ENCODE assay signal across 8 cellular contexts in genomic region chr2:30239308-30240161, GRCh38. TPM values are rescaled to one million over a fixed set of nuclear protein-coding genes. Genes with fewer than 3 reads are reported as not detected.
DNase-seq lines count a peak whose midpoint lies in the region; ATAC-seq and TF ChIP-seq lines count a peak whose summit lies in the region.

No MANE protein-coding gene starts in this region.

- peak; percentile 54 for DNase-seq in ELR (ENCODE audit: low read depth)
- DNase-seq in Kasumi-1 (lab: John Stamatoyannopoulos, UW), result peak; percentile 69 to 75
- peak; percentile 54 to 71 for DNase-seq in activated CD4-positive, alpha-beta T cell treated with anti-CD3 and anti-CD28 coated beads for 24 hours (ENCODE audit: low read depth in 2 of 2)
- peak; percentile 50 to 56 for DNase-seq in dermis microvascular lymphatic vessel endothelial cell (ENCODE audit: low read depth in 2 of 2)
- peak; percentile 56 for DNase-seq in lung (ENCODE audit: low spot score)
- DNase-seq in stimulated activated CD8-positive, alpha-beta memory T cell treated with anti-CD3 and anti-CD28 coated beads, Interleukin-4, amount 100 ng/mL, for 48 hours, result peak; percentile 86
- DNase-seq in DMS114 treated with DMSO at 0.1 percent for 48 hours (lab: John Stamatoyannopoulos, UW; ENCODE audit: unreplicated experiment), result no peak

- peak overlapping the region; percentile 40 to 63 for H3K27ac ChIP-seq in lung (ENCODE audit: low read depth in 1 of 2, low read length in 1 of 2)

- peaks cover 0 to 13% of the 10 kb centered on the region in 2 donors for H3K36me3 ChIP-seq in lung (ENCODE audit: control insufficient read depth in 2 of 2, insufficient read depth in 2 of 2, low read length in 2 of 2)

- H3K4me1 ChIP-seq in lung (ENCODE audit: control insufficient read depth in 2 of 2, insufficient read depth in 2 of 2, low read length in 2 of 2), result peaks cover 17 to 25% of the 10 kb centered on the region in 2 donors

- peak; percentile 79 for TF ChIP-seq CTCF in lung (IDR thresholded peaks at IDR 0.05; ENCODE audit: control extremely low read depth, extremely low read depth)

- no peak overlapping the region for H3K4me3 ChIP-seq in lung

- peak; percentile 73 for ATAC-seq in lung (ENCODE audit: insufficient read depth, low FRiP score)
- no peak for ATAC-seq in GM18873 (IDR thresholded peaks at IDR 0.05; ENCODE audit: low FRiP score, unreplicated experiment)

- WGBS in lung, 2 donors, result 59 to 68% methylated on average over 15 of the region's 15 CpGs

- no peaks in the 10 kb centered on the region for H3K9me3 ChIP-seq in lung (ENCODE audit: control insufficient read depth in 2 of 2, insufficient read depth in 1 of 2, low read length in 1 of 2)

- H3K27me3 ChIP-seq in lung (ENCODE audit: control insufficient read depth, insufficient read depth), result no peaks in the 10 kb centered on the region

RNA-seq across cellular contexts. Expression of gene LBH, which starts 8.2 kb away (rescaled TPM):
- 52.0 and 117 TPM in 2 replicates for total RNA-seq in dermis microvascular lymphatic vessel endothelial cell
- 100 to 1,000 TPM; 107 to 133 TPM for total RNA-seq in lung
- polyA plus RNA-seq in lung, result 10 to 100 TPM; 22.9 to 55.2 TPM
